In genomic region chr11:124800226-124800929, GRCh38 we compare ENCODE assay signal across 8 cellular contexts. TPM values are rescaled to one million over a fixed set of nuclear protein-coding genes. Genes with fewer than 3 reads are reported as not detected.
DNase-seq lines count a peak whose midpoint lies in the region; ATAC-seq and TF ChIP-seq lines count a peak whose summit lies in the region.

TSS of gene MSANTD2 (minus strand) at chr11:124800406. CDS start at chr11:124800380, 26 bp downstream.

- H3K4me1 ChIP-seq in right lobe of liver: peaks cover 0 to 9% (median 2%) of the 10 kb centered on the region in 4 donors

- H3K27ac ChIP-seq in dorsolateral prefrontal cortex: peak within 1 kb of the TSS; percentile 94 to 100 (median 99)
- peak within 1 kb of the TSS; percentile 87 to 92 (median 90) for H3K27ac ChIP-seq in right lobe of liver

- peak; percentile 92 for TF ChIP-seq POLR2A in right lobe of liver (IDR thresholded peaks at IDR 0.05)

- no peaks in the 10 kb centered on the region for H3K36me3 ChIP-seq in right lobe of liver

- ATAC-seq in GM19023 (IDR thresholded peaks at IDR 0.05; ENCODE audit: unreplicated experiment): peak; percentile 93
- peak; percentile 94 for ATAC-seq in HG03175 (IDR thresholded peaks at IDR 0.05; ENCODE audit: unreplicated experiment)
- ATAC-seq in right lobe of liver: peak; percentile 92 to 97 (median 96)

- intact Hi-C loops in dorsolateral prefrontal cortex (cut with DNase I) (loop anchor here (5.0 to 10.0 kb wide), 2 partner anchors 37 to 154 kb away; partner anchors contain the start of gene CCDC15 (in 1 of the 2)), right lobe of liver (cut with DNase I) (no loop called here)

- peak in 32 of 56 donors; percentile 4 to 56 (median 29) for TF ChIP-seq CTCF in dorsolateral prefrontal cortex (IDR thresholded peaks at IDR 0.05 in 54 of 56, conservative IDR thresholded peaks at IDR 0.05 in 2 of 56; ENCODE audit: low read depth in 1 of 56, partially characterized antibody in 56 of 56)
- no peak for TF ChIP-seq CTCF in right lobe of liver (IDR thresholded peaks at IDR 0.05)

- no peaks in the 10 kb centered on the region for H3K9me3 ChIP-seq in right lobe of liver

- H3K27me3 ChIP-seq in dorsolateral prefrontal cortex (no peaks in the 10 kb centered on the region), right lobe of liver (no peaks in the 10 kb centered on the region)

- DNase-seq in AML-193 (lab: John Stamatoyannopoulos, UW) (peak; percentile 27 to 46), NCI-H524 treated with DMSO at 0.1 percent for 48 hours (lab: John Stamatoyannopoulos, UW) (peak; percentile 70), dorsolateral prefrontal cortex (peak; percentile 70 to 93 (median 81)), right lobe of liver (peak; percentile 83 to 89 (median 84))
- DNase-seq in activated CD4-positive, alpha-beta T cell treated with anti-CD3 and anti-CD28 coated beads, Interleukin-2, amount 50 U/mL, for 4 hours: peak; percentile 60 to 65
- peak; percentile 69 to 77 for DNase-seq in stimulated activated CD4-positive, alpha-beta T cell treated with anti-CD3 and anti-CD28 coated beads, Interleukin-4, amount 100 ng/mL, for 4 hours

- H3K4me3 ChIP-seq in dorsolateral prefrontal cortex (peak within 1 kb of the TSS; percentile 67 to 97 (median 90)), right lobe of liver (peak within 1 kb of the TSS; percentile 61 to 93 (median 83))

- 0% methylated on average over 31 of the region's 62 CpGs for WGBS in right lobe of liver (ENCODE audit: insufficient coverage, low coverage, low lambda C conversion rate, missing lambda C conversion rate)

RNA-seq across cellular contexts. Expression of gene MSANTD2, which starts in this region (rescaled TPM):
- total RNA-seq in dorsolateral prefrontal cortex (10 to 100 TPM in 119 of 120 experiments, 1 to 10 TPM in 1; 9.8 to 28.2 (median 17.7) TPM), right lobe of liver (1 to 10 TPM; 2.6 to 4.7 (median 3.6) TPM)

Comparison
In these comparisons a context has a peak if more than half of its experiments do, and no peak if none do; other contexts are left out.
1. Peak in every context shown above with its lines: DNase-seq, ATAC-seq, H3K4me3 ChIP-seq and H3K27ac ChIP-seq.
2. CTCF ChIP-seq: peak in dorsolateral prefrontal cortex (32 of 56); none in right lobe of liver (0 of 4).
3. intact Hi-C loops: an anchor here in dorsolateral prefrontal cortex (5.0 to 10.0 kb wide); none called in right lobe of liver.